In genomic region chr6:159646731-159647130, GRCh38 we compare ENCODE assay signal across 14 cellular contexts. TPM values are rescaled to one million over a fixed set of nuclear protein-coding genes. Genes with fewer than 3 reads are reported as not detected.
DNase-seq lines count a peak whose midpoint lies in the region; ATAC-seq, FAIRE-seq and TF ChIP-seq lines count a peak whose summit lies in the region.
"Had no signal": no experiment of that assay in that cellular context is flagged by ENCODE, and none has a peak within 500 bp of the region (broad histone marks: within the 10 kb centered on the region; RNA-seq: fewer than 3 reads in every experiment).

No MANE protein-coding gene starts in this region.

- H3K36me3 ChIP-seq in astrocyte (ENCODE audit: insufficient read depth, low read length) (no peaks in the 10 kb centered on the region), PC-3 (ENCODE audit: low read depth, low read length) (no peaks in the 10 kb centered on the region)
- H3K36me3 ChIP-seq in CD8-positive, alpha-beta memory T cell (ENCODE audit: insufficient read depth, low read length): no peaks in the 10 kb centered on the region
- H3K36me3 ChIP-seq: spleen, tibial artery had no signal

- H3K79me2 ChIP-seq in astrocyte (ENCODE audit: insufficient read depth, low read length) (no peaks in the 10 kb centered on the region), PC-3 (ENCODE audit: low read length) (no peaks in the 10 kb centered on the region)

- peak in 1 of 2 donors; percentile 40 for ATAC-seq in activated naive CD4-positive, alpha-beta T cell treated with anti-CD3 and anti-CD28 coated beads, Interleukin-2, amount 50 U/mL, for 72 hours
- peak; percentile 97 for ATAC-seq in HG03064 (IDR thresholded peaks at IDR 0.05; ENCODE audit: low read depth, unreplicated experiment)
- ATAC-seq in PC-3: no peak
- ATAC-seq: A549, body of pancreas had no signal

- TF ChIP-seq CTCF in astrocyte (IDR thresholded peaks at IDR 0.05; ENCODE audit: insufficient read depth, low read depth, low read length): no peak
- TF ChIP-seq CTCF in PC-3 (conservative IDR thresholded peaks at IDR 0.05; ENCODE audit: low read depth, low read length): no peak

- no peaks in the 10 kb centered on the region for H3K27me3 Mint-ChIP-seq in activated naive CD4-positive, alpha-beta T cell treated with anti-CD3 and anti-CD28 coated beads for 36 hours (ENCODE audit: low read depth)
- H3K27me3 Mint-ChIP-seq in astrocyte (ENCODE audit: low read depth, unreplicated experiment): no peaks in the 10 kb centered on the region
- peaks cover 0 to 2% of the 10 kb centered on the region in 2 donors for H3K27me3 Mint-ChIP-seq in CD8-positive, alpha-beta memory T cell

- H3F3A ChIP-seq in PC-3 (ENCODE audit: low read length, unreplicated experiment): no peaks in the 10 kb centered on the region

- H3K4me1 Mint-ChIP-seq in activated naive CD4-positive, alpha-beta T cell treated with anti-CD3 and anti-CD28 coated beads for 36 hours (ENCODE audit: low read depth): peaks cover 2% of the 10 kb centered on the region
- H3K4me1 Mint-ChIP-seq in astrocyte (ENCODE audit: low read depth, unreplicated experiment): no peaks in the 10 kb centered on the region
- H3K4me1 Mint-ChIP-seq in CD8-positive, alpha-beta memory T cell: peaks cover 0 to 6% (median 3%) of the 10 kb centered on the region in 3 donors

- H3K27me3 ChIP-seq in astrocyte (ENCODE audit: insufficient read depth, low read length) (no peaks in the 10 kb centered on the region), PC-3 (ENCODE audit: low read length) (no peaks in the 10 kb centered on the region)
- no peaks in the 10 kb centered on the region for H3K27me3 ChIP-seq in CD8-positive, alpha-beta memory T cell (ENCODE audit: insufficient read depth, low read length, poor library complexity, severe bottlenecking)
- H3K27me3 ChIP-seq: body of pancreas, spleen, tibial artery had no signal

- H2AFZ ChIP-seq in astrocyte (ENCODE audit: low read depth, low read length) (no peak overlapping the region), PC-3 (ENCODE audit: low read length) (no peak overlapping the region)

- H3K9me3 Mint-ChIP-seq in activated naive CD4-positive, alpha-beta T cell treated with anti-CD3 and anti-CD28 coated beads, Interleukin-2, amount 50 U/mL, for 72 hours: peaks cover 0 to 4% of the 10 kb centered on the region in 2 donors
- H3K9me3 Mint-ChIP-seq in activated naive CD4-positive, alpha-beta T cell treated with anti-CD3 and anti-CD28 coated beads for 36 hours: peaks cover 3% of the 10 kb centered on the region
- H3K9me3 Mint-ChIP-seq in astrocyte (ENCODE audit: unreplicated experiment): peaks cover 2% of the 10 kb centered on the region
- H3K9me3 Mint-ChIP-seq in CD8-positive, alpha-beta memory T cell: peaks cover 0 to 1% (median 0%) of the 10 kb centered on the region in 5 donors

- no peak overlapping the region for H3K4me3 Mint-ChIP-seq in activated naive CD4-positive, alpha-beta T cell treated with anti-CD3 and anti-CD28 coated beads for 36 hours
- H3K4me3 Mint-ChIP-seq in astrocyte (ENCODE audit: unreplicated experiment): no peak overlapping the region
- no peak overlapping the region for H3K4me3 Mint-ChIP-seq in CD8-positive, alpha-beta memory T cell

- H3K9ac ChIP-seq in astrocyte (ENCODE audit: low read length): no peak overlapping the region
- no peak overlapping the region for H3K9ac ChIP-seq in PC-3 (ENCODE audit: low read length)

- intact Hi-C loops in activated naive CD4-positive, alpha-beta T cell treated with anti-CD3 and anti-CD28 coated beads for 36 hours (cut with micrococcal nuclease): no loop called here
- intact Hi-C loops in PC-3 (cut with micrococcal nuclease): no loop called here

- no peak overlapping the region for H3K4me2 ChIP-seq in astrocyte (ENCODE audit: low read length)
- no peak overlapping the region for H3K4me2 ChIP-seq in PC-3 (ENCODE audit: low read length)
- H3K4me2 ChIP-seq: A549 had no signal

- CTCF ChIA-PET in activated naive CD4-positive, alpha-beta T cell treated with anti-CD3 and anti-CD28 coated beads for 36 hours (lab: Charles Lee): interaction anchor here (0.7 kb wide), 2 partner anchors 385 to 772 kb away, joined by 3 to 5 read pairs; no protein-coding TSS in a partner anchor
- CTCF ChIA-PET in CD8-positive, alpha-beta memory T cell (lab: Charles Lee): no interaction called here
- CTCF ChIA-PET in PC-3 (lab: Charles Lee): no interaction called here

- H3K4me1 ChIP-seq in astrocyte (ENCODE audit: insufficient read depth, low read length) (no peaks in the 10 kb centered on the region), PC-3 (ENCODE audit: insufficient read depth, low read length) (no peaks in the 10 kb centered on the region)
- no peaks in the 10 kb centered on the region for H3K4me1 ChIP-seq in CD8-positive, alpha-beta memory T cell (ENCODE audit: insufficient read depth, low read length)
- H3K4me1 ChIP-seq: body of pancreas, spleen, tibial artery had no signal

- no peak for DNase-seq in activated naive CD4-positive, alpha-beta T cell treated with anti-CD3 and anti-CD28 coated beads, Interleukin-2, amount 50 U/mL, for 72 hours (ENCODE audit: low spot score in 2 of 2)
- no peak for DNase-seq in activated naive CD4-positive, alpha-beta T cell treated with anti-CD3 and anti-CD28 coated beads for 36 hours
- DNase-seq in astrocyte (ENCODE audit: low read depth) (peak; percentile 85), SW480 (ENCODE audit: low spot score) (no peak), PC-3 (no peak), GOT3 (lab: John Stamatoyannopoulos, UW) (no peak)
- DNase-seq in CD8-positive, alpha-beta memory T cell: no peak
- DNase-seq: body of pancreas, NCI-H187 treated with DMSO at 0.1 percent for 48 hours, spleen, tibial artery had no signal

- H3K4me3 ChIP-seq in astrocyte (ENCODE audit: insufficient read depth, low read depth, low read length) (no peak overlapping the region), PC-3 (ENCODE audit: low read length) (no peak overlapping the region)
- H3K4me3 ChIP-seq in CD8-positive, alpha-beta memory T cell (ENCODE audit: low read length): no peak overlapping the region
- H3K4me3 ChIP-seq: A549, body of pancreas, spleen, tibial artery had no signal

- no peak for FAIRE-seq in astrocyte (lab: Jason Lieb, UNC)
- FAIRE-seq: A549, islet of Langerhans had no signal

- peaks cover 0 to 6% of the 10 kb centered on the region in 2 donors for H3K36me3 Mint-ChIP-seq in activated naive CD4-positive, alpha-beta T cell treated with anti-CD3 and anti-CD28 coated beads, Interleukin-2, amount 50 U/mL, for 72 hours
- peaks cover under 1% of the 10 kb centered on the region for H3K36me3 Mint-ChIP-seq in activated naive CD4-positive, alpha-beta T cell treated with anti-CD3 and anti-CD28 coated beads for 36 hours (ENCODE audit: low read depth)
- peaks cover 4% of the 10 kb centered on the region for H3K36me3 Mint-ChIP-seq in astrocyte (ENCODE audit: low read depth, unreplicated experiment)
- peaks cover 3 to 11% (median 7%) of the 10 kb centered on the region in 3 donors for H3K36me3 Mint-ChIP-seq in CD8-positive, alpha-beta memory T cell

- POLR2A ChIA-PET in CD8-positive, alpha-beta memory T cell (lab: Charles Lee): no interaction called here
- POLR2A ChIA-PET in PC-3 (lab: Charles Lee; ENCODE audit: unreplicated experiment): no interaction called here

- H3K9me2 ChIP-seq in PC-3 (replicated peaks; ENCODE audit: low read length): no peaks in the 10 kb centered on the region

- H3K27ac Mint-ChIP-seq in activated naive CD4-positive, alpha-beta T cell treated with anti-CD3 and anti-CD28 coated beads, Interleukin-2, amount 50 U/mL, for 72 hours: peak overlapping the region; percentile 7 to 52
- H3K27ac Mint-ChIP-seq in activated naive CD4-positive, alpha-beta T cell treated with anti-CD3 and anti-CD28 coated beads for 36 hours: no peak overlapping the region
- no peak overlapping the region for H3K27ac Mint-ChIP-seq in astrocyte (ENCODE audit: unreplicated experiment)
- H3K27ac Mint-ChIP-seq in CD8-positive, alpha-beta memory T cell: no peak overlapping the region

- BruUV-seq in PC-3 (replicated peaks; lab: Mats Ljungman, UMichigan): no TSS peak

- H3K9me3 ChIP-seq in astrocyte (ENCODE audit: insufficient read depth, low read depth, low read length) (no peaks in the 10 kb centered on the region), PC-3 (ENCODE audit: low read length) (no peaks in the 10 kb centered on the region)
- H3K9me3 ChIP-seq in CD8-positive, alpha-beta memory T cell (ENCODE audit: low read length): no peaks in the 10 kb centered on the region
- H3K9me3 ChIP-seq: A549, body of pancreas, spleen, tibial artery had no signal

- H3K27ac ChIP-seq in astrocyte (ENCODE audit: low read depth, low read length): no peak overlapping the region
- no peak overlapping the region for H3K27ac ChIP-seq in CD8-positive, alpha-beta memory T cell (ENCODE audit: low read depth, low read length)
- H3K27ac ChIP-seq in PC-3 (ENCODE audit: low read length): no peak overlapping the region
- H3K27ac ChIP-seq: A549, body of pancreas, spleen, tibial artery had no signal

- H4K20me1 ChIP-seq in astrocyte (ENCODE audit: insufficient read depth, low read length): no peaks in the 10 kb centered on the region
- H4K20me1 ChIP-seq in PC-3 (ENCODE audit: low read length): no peaks in the 10 kb centered on the region

RNA-seq across cellular contexts. Expression of gene SOD2, which starts 46.3 kb away (rescaled TPM):
- total RNA-seq in activated naive CD4-positive, alpha-beta T cell treated with anti-CD3 and anti-CD28 coated beads, Interleukin-2, amount 50 U/mL, for 72 hours: 100 to 1,000 TPM; 154 to 182 TPM
- 100 to 1,000 TPM; 256 to 260 TPM for total RNA-seq in activated naive CD4-positive, alpha-beta T cell treated with anti-CD3 and anti-CD28 coated beads for 36 hours
- 55.9 and 64.0 TPM in 2 replicates for total RNA-seq in astrocyte
- total RNA-seq in CD8-positive, alpha-beta memory T cell: 10 to 100 TPM; 82.9 to 86.6 TPM
- 85.0 TPM for polyA plus RNA-seq in CD8-positive, alpha-beta memory T cell
- 69.5 and 78.2 TPM in 2 replicates for total RNA-seq in PC-3 (2014; rRNA removed)

Comparison
In these comparisons a context has a peak if more than half of its experiments do, and no peak if none do; other contexts are left out.
1. H3K27ac Mint-ChIP-seq: peak in activated naive CD4-positive, alpha-beta T cell treated with anti-CD3 and anti-CD28 coated beads, Interleukin-2, amount 50 U/mL, for 72 hours (2 of 2); none in activated naive CD4-positive, alpha-beta T cell treated with anti-CD3 and anti-CD28 coated beads for 36 hours (single experiment), astrocyte (single experiment) and CD8-positive, alpha-beta memory T cell (0 of 8).